Comparison of ENCODE assay signal across 9 cellular contexts in the genomic region with DNA sequence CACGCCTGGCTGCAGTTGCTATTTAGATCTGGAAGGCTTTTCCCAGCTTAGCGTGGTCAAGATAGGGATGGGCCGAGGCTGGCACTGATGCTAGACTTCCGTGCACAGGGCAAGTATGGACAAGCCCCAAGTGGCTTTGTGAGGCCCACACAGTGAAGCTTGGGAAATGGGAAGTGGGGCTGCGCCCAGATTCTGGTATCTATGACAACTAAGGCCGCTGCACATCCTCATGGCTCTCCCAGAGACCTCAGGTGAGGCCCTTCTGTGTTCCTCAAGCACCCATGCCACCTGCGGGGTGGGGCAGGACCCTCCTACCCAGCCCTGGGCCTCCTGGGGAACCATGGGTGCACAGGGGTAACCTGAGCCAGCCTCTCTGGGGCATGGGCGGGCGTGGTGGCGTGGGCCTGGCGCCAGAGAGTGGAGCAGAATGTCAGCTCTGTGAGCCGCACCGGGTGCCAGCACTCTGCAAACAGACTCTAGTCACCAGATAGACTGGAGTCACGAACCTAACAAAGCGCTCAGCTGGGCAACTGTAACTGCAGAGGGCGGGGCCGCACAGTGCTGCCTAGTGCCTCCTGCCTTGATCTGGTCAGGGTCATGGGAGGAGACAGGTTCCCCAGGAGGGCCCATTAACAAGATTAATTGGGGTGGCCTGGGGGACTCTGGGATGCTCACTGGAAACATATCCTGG. TPM values are rescaled to one million over a fixed set of nuclear protein-coding genes. Genes with fewer than 3 reads are reported as not detected.
A peak's percentile ranks its signal among the peaks of the same experiment; 100 is the strongest.
DNase-seq lines count a peak whose midpoint lies in the region; ATAC-seq and TF ChIP-seq lines count a peak whose summit lies in the region.
"Had no signal": no experiment of that assay in that cellular context is flagged by ENCODE, and none has a peak within 500 bp of the region (broad histone marks: within the 10 kb centered on the region; RNA-seq: fewer than 3 reads in every experiment).

No MANE protein-coding gene starts in this region.

- H3K4me1 ChIP-seq in Caco-2 (peaks cover 30% of the 10 kb centered on the region), lower lobe of right lung (no peaks in the 10 kb centered on the region), spleen (no peaks in the 10 kb centered on the region)

- DNase-seq in Caco-2 (peak in 1 of 2 experiments; percentile 73), NCI-H146 treated with DMSO at 0.1 percent for 48 hours (lab: John Stamatoyannopoulos, UW; ENCODE audit: unreplicated experiment) (peak; percentile 95), SW480 (ENCODE audit: low spot score) (peak; percentile 92), lower lobe of right lung (peak; percentile 83), spleen (no peak), hepatic stellate cell (ENCODE audit: low spot score) (no peak)
- DNase-seq: CD4-positive, alpha-beta memory T cell had no signal

- H3K36me3 Mint-ChIP-seq in Caco-2 (ENCODE audit: insufficient read depth, unreplicated experiment) = no peaks in the 10 kb centered on the region
- H3K36me3 Mint-ChIP-seq: CD4-positive, alpha-beta memory T cell had no signal

- H3K27me3 ChIP-seq in Caco-2 (replicated peaks; ENCODE audit: control insufficient read depth, insufficient read depth, low read length) = no peaks in the 10 kb centered on the region
- H3K27me3 ChIP-seq in lower lobe of right lung (ENCODE audit: low read depth) = no peaks in the 10 kb centered on the region
- peaks cover 0 to 9% (median 0%) of the 10 kb centered on the region in 7 donors for H3K27me3 ChIP-seq in spleen (replicated peaks in 1 of 7)

- no peaks in the 10 kb centered on the region for H3K27me3 Mint-ChIP-seq in Caco-2 (ENCODE audit: insufficient read depth, unreplicated experiment)

- peaks cover 25% of the 10 kb centered on the region for H3K4me1 Mint-ChIP-seq in Caco-2 (ENCODE audit: low read depth, unreplicated experiment)
- H3K4me1 Mint-ChIP-seq: CD4-positive, alpha-beta memory T cell had no signal

- BruUV-seq in Caco-2 (replicated peaks; lab: Mats Ljungman, UMichigan) = no TSS peak

- H3K4me3 ChIP-seq in Caco-2 (ENCODE audit: low read depth, low read length) (no peak overlapping the region), lower lobe of right lung (no peak overlapping the region), spleen (no peak overlapping the region)

- peak overlapping the region; percentile 26 for H3K27ac Mint-ChIP-seq in Caco-2 (ENCODE audit: unreplicated experiment)
- H3K27ac Mint-ChIP-seq: CD4-positive, alpha-beta memory T cell had no signal

- H3K36me3 ChIP-seq in Caco-2 (ENCODE audit: control insufficient read depth, insufficient read depth, low read length) = no peaks in the 10 kb centered on the region
- no peaks in the 10 kb centered on the region for H3K36me3 ChIP-seq in lower lobe of right lung
- no peaks in the 10 kb centered on the region for H3K36me3 ChIP-seq in spleen

- H3K9me3 Mint-ChIP-seq in Caco-2 (ENCODE audit: unreplicated experiment) = no peaks in the 10 kb centered on the region

- H3K4me3 Mint-ChIP-seq in Caco-2 (ENCODE audit: unreplicated experiment) = no peak overlapping the region
- H3K4me3 Mint-ChIP-seq: CD4-positive, alpha-beta memory T cell had no signal

- intact Hi-C loops in Caco-2 (cut with micrococcal nuclease; ENCODE audit: unreplicated experiment) = loop anchor here (5.0 kb wide), 1 partner anchor 51 kb away; no protein-coding TSS in a partner anchor
- intact Hi-C loops in lower lobe of right lung (cut with DNase I) = no loop called here
- intact Hi-C loops in spleen (cut with DNase I; ENCODE audit: low total_unique reads) = no loop called here

- POLR2A ChIA-PET in Caco-2 (lab: Charles Lee) = interaction anchor here (0.7 kb wide), 1 partner anchor 46 kb away, joined by 5 read pairs; a partner anchor contains a TSS

- CTCF ChIA-PET in Caco-2 (lab: Charles Lee) = no interaction called here

- H3K27ac ChIP-seq in lower lobe of right lung = peak overlapping the region; percentile 31
- no peak overlapping the region for H3K27ac ChIP-seq in spleen

- ATAC-seq in lower lobe of right lung (peak; percentile 89 to 91), GM18870 (IDR thresholded peaks at IDR 0.05; ENCODE audit: unreplicated experiment) (no peak), GM18867 (IDR thresholded peaks at IDR 0.05; ENCODE audit: unreplicated experiment) (no peak)

- TF ChIP-seq POLR2A in spleen (IDR thresholded peaks at IDR 0.05) = no peak

- H3K9me3 ChIP-seq in Caco-2 (no peaks in the 10 kb centered on the region), lower lobe of right lung (no peaks in the 10 kb centered on the region), spleen (no peaks in the 10 kb centered on the region)

- TF ChIP-seq CTCF in Caco-2 (IDR thresholded peaks at IDR 0.05; ENCODE audit: insufficient read depth in 1 of 2, low read depth in 1 of 2, low read length in 1 of 2, severe bottlenecking in 1 of 2, unreplicated experiment in 1 of 2) = no peak
- no peak for TF ChIP-seq CTCF in lower lobe of right lung (IDR thresholded peaks at IDR 0.05)
- TF ChIP-seq CTCF in spleen (IDR thresholded peaks at IDR 0.05 in 8 of 11, conservative IDR thresholded peaks at IDR 0.05 in 3 of 11) = no peak

- WGBS in spleen, 5 donors = 82 to 90% (median 85%) methylated on average over 6 to 17 of the region's 17 CpGs

RNA-seq across cellular contexts. Expression of a gene that starts 46.4 kb away (rescaled TPM):
- total RNA-seq in Caco-2 (2022) (116 and 126 TPM in 2 replicates), lower lobe of right lung (74.1 TPM), spleen (1 to 10 TPM in 4 of 7 donors, under 1 TPM in 3; 0.43 to 2.9 (median 1.2) TPM)
- polyA plus RNA-seq in spleen = 1 to 10 TPM in 1 of 3 donors, under 1 TPM in 2; 0.24 to 3.4 (median 0.96) TPM

Comparison
In these comparisons a context has a peak if more than half of its experiments do, and no peak if none do; other contexts are left out.
1. DNase-seq: peak in NCI-H146 treated with DMSO at 0.1 percent for 48 hours (single experiment), SW480 (single experiment) and lower lobe of right lung (single experiment); none in spleen (single experiment) and hepatic stellate cell (single experiment).
2. ATAC-seq: peak in lower lobe of right lung (2 of 2); none in GM18870 (single experiment) and GM18867 (single experiment).
3. RNA of a gene that starts 46.4 kb away (total RNA-seq): 116 to 126 TPM in Caco-2 and 74.1 TPM in lower lobe of right lung (single experiment); 0.43 to 2.9 TPM in spleen; every median in the first group is over 10 times any median in the second.